In genomic region chr1:178651742-178652141, GRCh38 we compare ENCODE assay signal across 16 cellular contexts.
DNase-seq lines count a peak whose midpoint lies in the region; ATAC-seq and TF ChIP-seq lines count a peak whose summit lies in the region.
"Had no signal": no experiment of that assay in that cellular context is flagged by ENCODE, and none has a peak within 500 bp of the region (broad histone marks: within the 10 kb centered on the region; RNA-seq: fewer than 3 reads in every experiment).

No MANE protein-coding gene starts in this region.

- H3K27me3 Mint-ChIP-seq in activated naive CD4-positive, alpha-beta T cell treated with anti-CD3 and anti-CD28 coated beads, Interleukin-2, amount 10 ng/mL, durations not matched to agents 7 days and 5 days: no peaks in the 10 kb centered on the region
- no peaks in the 10 kb centered on the region for H3K27me3 Mint-ChIP-seq in type B pancreatic cell

- H3K4me1 ChIP-seq in mucosa of rectum (ENCODE audit: control insufficient read depth in 2 of 2, insufficient read depth in 2 of 2, low read length in 2 of 2): peaks cover 3 to 16% of the 10 kb centered on the region in 2 donors
- H3K4me1 ChIP-seq: ascending aorta had no signal

- H3K4me3 Mint-ChIP-seq in activated naive CD4-positive, alpha-beta T cell treated with anti-CD3 and anti-CD28 coated beads, Interleukin-2, amount 10 ng/mL, durations not matched to agents 7 days and 5 days: no peak overlapping the region
- H3K4me3 Mint-ChIP-seq in type B pancreatic cell: no peak overlapping the region
- H3K4me3 Mint-ChIP-seq: CD4-positive, alpha-beta T cell; stimulated activated naive CD8-positive, alpha-beta T cell treated with anti-CD3 and anti-CD28 coated beads, Interleukin-15, Interleukin-2, amounts not matched to agents 100 ng/mL and 50 ng/mL, for 24 hours had no signal

- H3K9me3 Mint-ChIP-seq in activated naive CD4-positive, alpha-beta T cell treated with anti-CD3 and anti-CD28 coated beads, Interleukin-2, amount 10 ng/mL, durations not matched to agents 7 days and 5 days: no peaks in the 10 kb centered on the region
- no peaks in the 10 kb centered on the region for H3K9me3 Mint-ChIP-seq in activated naive CD4-positive, alpha-beta T cell treated with anti-CD3 and anti-CD28 coated beads, Interleukin-2, amount 50 U/mL, for 72 hours
- H3K9me3 Mint-ChIP-seq in type B pancreatic cell: peaks cover 8% of the 10 kb centered on the region
- H3K9me3 Mint-ChIP-seq: CD4-positive, alpha-beta T cell; stimulated activated naive CD8-positive, alpha-beta T cell treated with anti-CD3 and anti-CD28 coated beads, Interleukin-15, Interleukin-2, amounts not matched to agents 100 ng/mL and 50 ng/mL, for 24 hours had no signal

- H3K36me3 ChIP-seq in mucosa of rectum (ENCODE audit: control insufficient read depth in 2 of 2, insufficient read depth in 2 of 2, low read length in 2 of 2): no peaks in the 10 kb centered on the region
- H3K36me3 ChIP-seq: ascending aorta had no signal

- H3K27ac ChIP-seq in caudate nucleus (ENCODE audit: low read depth, low read length) (peak overlapping the region; percentile 56), mucosa of rectum (ENCODE audit: low read depth in 2 of 2, low read length in 2 of 2) (peak overlapping the region; percentile 52 to 56)
- H3K27ac ChIP-seq: ascending aorta, foreskin keratinocyte had no signal

- no peaks in the 10 kb centered on the region for H3K9me3 ChIP-seq in mucosa of rectum (ENCODE audit: control insufficient read depth in 2 of 2, low read length in 2 of 2)
- H3K9me3 ChIP-seq: ascending aorta had no signal

- H3K27ac Mint-ChIP-seq in activated naive CD4-positive, alpha-beta T cell treated with anti-CD3 and anti-CD28 coated beads, Interleukin-2, amount 10 ng/mL, durations not matched to agents 7 days and 5 days: peak overlapping the region; percentile 39
- H3K27ac Mint-ChIP-seq in activated naive CD4-positive, alpha-beta T cell treated with anti-CD3 and anti-CD28 coated beads, Interleukin-2, amount 50 U/mL, for 72 hours: no peak overlapping the region
- peak overlapping the region; percentile 22 for H3K27ac Mint-ChIP-seq in type B pancreatic cell
- H3K27ac Mint-ChIP-seq: CD4-positive, alpha-beta T cell; stimulated activated naive CD8-positive, alpha-beta T cell treated with anti-CD3 and anti-CD28 coated beads, Interleukin-15, Interleukin-2, amounts not matched to agents 100 ng/mL and 50 ng/mL, for 24 hours had no signal

- no peak overlapping the region for H3K9ac ChIP-seq in mucosa of rectum (ENCODE audit: low read depth in 1 of 2, low read length in 2 of 2)

- no peaks in the 10 kb centered on the region for H3K4me1 Mint-ChIP-seq in activated naive CD4-positive, alpha-beta T cell treated with anti-CD3 and anti-CD28 coated beads, Interleukin-2, amount 10 ng/mL, durations not matched to agents 7 days and 5 days
- H3K4me1 Mint-ChIP-seq in type B pancreatic cell (ENCODE audit: unreplicated experiment): peaks cover 37% of the 10 kb centered on the region

- no peak for ATAC-seq in activated naive CD4-positive, alpha-beta T cell treated with anti-CD3 and anti-CD28 coated beads, Interleukin-2, amount 50 U/mL, for 72 hours
- ATAC-seq in HG03469 (IDR thresholded peaks at IDR 0.05; ENCODE audit: unreplicated experiment): no peak
- no peak for ATAC-seq in GM21723 (IDR thresholded peaks at IDR 0.05; ENCODE audit: unreplicated experiment)
- ATAC-seq: foreskin keratinocyte had no signal

- TF ChIP-seq CTCF in type B pancreatic cell (conservative IDR thresholded peaks at IDR 0.05): no peak

- CTCF ChIA-PET in activated naive CD4-positive, alpha-beta T cell treated with anti-CD3 and anti-CD28 coated beads, Interleukin-2, amount 10 ng/mL, durations not matched to agents 7 days and 5 days (lab: Charles Lee): no interaction called here

- no peaks in the 10 kb centered on the region for H3K27me3 ChIP-seq in mucosa of rectum (ENCODE audit: control insufficient read depth in 2 of 2, insufficient read depth in 2 of 2, low read length in 2 of 2)
- H3K27me3 ChIP-seq: ascending aorta, foreskin keratinocyte had no signal

- no peak overlapping the region for H3K4me3 ChIP-seq in mucosa of rectum (ENCODE audit: low read length in 2 of 2)
- H3K4me3 ChIP-seq: ascending aorta had no signal

- H3K36me3 Mint-ChIP-seq in activated naive CD4-positive, alpha-beta T cell treated with anti-CD3 and anti-CD28 coated beads, Interleukin-2, amount 10 ng/mL, durations not matched to agents 7 days and 5 days: no peaks in the 10 kb centered on the region
- no peaks in the 10 kb centered on the region for H3K36me3 Mint-ChIP-seq in activated naive CD4-positive, alpha-beta T cell treated with anti-CD3 and anti-CD28 coated beads, Interleukin-2, amount 50 U/mL, for 72 hours
- no peaks in the 10 kb centered on the region for H3K36me3 Mint-ChIP-seq in type B pancreatic cell

- no peak for DNase-seq in activated naive CD4-positive, alpha-beta T cell treated with anti-CD3 and anti-CD28 coated beads, Interleukin-2, amount 10 ng/mL, durations not matched to agents 7 days and 5 days
- DNase-seq in activated naive CD4-positive, alpha-beta T cell treated with anti-CD3 and anti-CD28 coated beads, Interleukin-2, amount 50 U/mL, for 72 hours (ENCODE audit: low spot score in 2 of 2): no peak
- DNase-seq in caudate nucleus (lab: John Stamatoyannopoulos, UW) (peak in 5 of 61 donors; percentile 3 to 26 (median 8)), type B pancreatic cell (ENCODE audit: extremely low spot score, unreplicated experiment) (no peak), medulla oblongata (ENCODE audit: extremely low spot score) (no peak)
- DNase-seq: activated CD4-positive, alpha-beta T cell treated with anti-CD3 and anti-CD28 coated beads, Interleukin-2, amount 50 U/mL, for 1 hour; CD4-positive, alpha-beta T cell; foreskin keratinocyte; GDM1; GOT3; NCI-H1436 treated with DMSO at 0.1 percent for 48 hours had no signal

Comparison
In these comparisons a context has a peak if more than half of its experiments do, and no peak if none do; other contexts are left out.
1. H3K27ac Mint-ChIP-seq: peak in activated naive CD4-positive, alpha-beta T cell treated with anti-CD3 and anti-CD28 coated beads, Interleukin-2, amount 10 ng/mL, durations not matched to agents 7 days and 5 days (single experiment) and type B pancreatic cell (single experiment); none in activated naive CD4-positive, alpha-beta T cell treated with anti-CD3 and anti-CD28 coated beads, Interleukin-2, amount 50 U/mL, for 72 hours (0 of 2).